16 cellular contexts compared by ENCODE assay signal in genomic region chr21:43868461-43868860, GRCh38. TPM values are rescaled to one million over a fixed set of nuclear protein-coding genes. Genes with fewer than 3 reads are reported as not detected.
DNase-seq lines count a peak whose midpoint lies in the region; ATAC-seq and TF ChIP-seq lines count a peak whose summit lies in the region.
"Had no signal": no experiment of that assay in that cellular context is flagged by ENCODE, and none has a peak within 500 bp of the region (broad histone marks: within the 10 kb centered on the region; RNA-seq: fewer than 3 reads in every experiment).

No MANE protein-coding gene starts in this region.

- H3K36me3 ChIP-seq in hepatocyte (replicated peaks; ENCODE audit: insufficient read depth, low read depth) (no peaks in the 10 kb centered on the region), stomach smooth muscle (ENCODE audit: control insufficient read depth in 2 of 2, insufficient read depth in 2 of 2, low read length in 2 of 2) (peaks cover 2 to 3% of the 10 kb centered on the region in 2 donors)
- H3K36me3 ChIP-seq: left lung had no signal

- H3K4me3 ChIP-seq in hepatocyte (no peak overlapping the region), stomach smooth muscle (ENCODE audit: low read length in 2 of 2) (no peak overlapping the region)
- H3K4me3 ChIP-seq: left lung had no signal

- no peaks in the 10 kb centered on the region for H3K9me3 Mint-ChIP-seq in activated naive CD4-positive, alpha-beta T cell treated with anti-CD3 and anti-CD28 coated beads, Interleukin-2, amount 50 U/mL, for 24 hours

- no peak for TF ChIP-seq CTCF in RWPE1 (conservative IDR thresholded peaks at IDR 0.05; ENCODE audit: low read depth)
- TF ChIP-seq CTCF in hepatocyte (IDR thresholded peaks at IDR 0.05; ENCODE audit: poor library complexity), result no peak

- peaks cover 58% of the 10 kb centered on the region for H3K4me1 Mint-ChIP-seq in activated naive CD4-positive, alpha-beta T cell treated with anti-CD3 and anti-CD28 coated beads, Interleukin-2, amount 50 U/mL, for 24 hours

- peak overlapping the region; percentile 23 for H3K27ac Mint-ChIP-seq in activated naive CD4-positive, alpha-beta T cell treated with anti-CD3 and anti-CD28 coated beads, Interleukin-2, amount 50 U/mL, for 24 hours

- no peaks in the 10 kb centered on the region for H3K27me3 Mint-ChIP-seq in activated naive CD4-positive, alpha-beta T cell treated with anti-CD3 and anti-CD28 coated beads, Interleukin-2, amount 50 U/mL, for 24 hours

- CTCF ChIA-PET in RWPE1 (lab: Yijun Ruan, JAX), result interaction anchor here (0.5 to 0.6 kb wide), 4 partner anchors 15 to 133 kb away, joined by 3 to 4 read pairs (median 3); no protein-coding TSS in a partner anchor

- POLR2A ChIA-PET in RWPE1 (lab: Yijun Ruan, JAX; ENCODE audit: low non-redundant PET), result no interaction called here

- peak overlapping the region; percentile 87 for H3K4me2 ChIP-seq in hepatocyte

- H4K20me1 ChIP-seq in hepatocyte (ENCODE audit: insufficient read depth, poor library complexity, severe bottlenecking), result peaks cover 37% of the 10 kb centered on the region

- H2AFZ ChIP-seq in hepatocyte, result no peak overlapping the region

- H3K27ac ChIP-seq in RWPE1 (peak overlapping the region; percentile 22; the same call in 1 of the 2 replicates), hepatocyte (peak overlapping the region; percentile 95), stomach smooth muscle (ENCODE audit: low read length) (peak overlapping the region; percentile 31)
- H3K27ac ChIP-seq: left lung had no signal

- peaks cover 12% of the 10 kb centered on the region for H3K36me3 Mint-ChIP-seq in activated naive CD4-positive, alpha-beta T cell treated with anti-CD3 and anti-CD28 coated beads, Interleukin-2, amount 50 U/mL, for 24 hours

- H3K9me2 ChIP-seq in hepatocyte (replicated peaks; ENCODE audit: insufficient read depth), result no peaks in the 10 kb centered on the region

- 89% methylated on average over 6 of the region's 6 CpGs for WGBS in hepatocyte (ENCODE audit: low lambda C conversion rate, missing lambda C conversion rate)

- H3K9ac ChIP-seq in stomach smooth muscle (ENCODE audit: low read length in 2 of 2), result no peak overlapping the region

- ATAC-seq in HG03135 (IDR thresholded peaks at IDR 0.05; ENCODE audit: unreplicated experiment), result no peak
- ATAC-seq: activated CD8-positive, alpha-beta memory T cell treated with anti-CD3 and anti-CD28 coated beads, Interleukin-2, amount 10 ng/mL, durations not matched to agents 7 days and 5 days; left lung; Panc1 had no signal

- no peak for DNase-seq in activated naive CD4-positive, alpha-beta T cell (lab: John Stamatoyannopoulos, UW)
- peak; percentile 62 for DNase-seq in RWPE1 (ENCODE audit: low spot score)
- DNase-seq in hepatocyte (ENCODE audit: low spot score), result no peak
- no peak for DNase-seq in GF-D8 (lab: John Stamatoyannopoulos, UW)
- DNase-seq in activated naive CD4-positive, alpha-beta T cell treated with anti-CD3 and anti-CD28 coated beads, Interleukin-2, amount 50 U/mL, for 16 hours, result no peak
- DNase-seq: activated CD8-positive, alpha-beta memory T cell treated with anti-CD3 and anti-CD28 coated beads, Interleukin-2, amount 10 ng/mL, durations not matched to agents 7 days and 5 days; amygdala; effector CD4-positive, alpha-beta T cell; head of caudate nucleus; KBM-7; NCI-H2171 had no signal

- H3K9me3 ChIP-seq in hepatocyte (ENCODE audit: low read depth) (no peaks in the 10 kb centered on the region), stomach smooth muscle (ENCODE audit: control insufficient read depth in 2 of 2, low read length in 2 of 2) (no peaks in the 10 kb centered on the region)
- H3K9me3 ChIP-seq: left lung had no signal

- H3K79me2 ChIP-seq in hepatocyte, result peaks cover 76% of the 10 kb centered on the region

- peaks cover 23% of the 10 kb centered on the region for H3K4me1 ChIP-seq in hepatocyte (ENCODE audit: insufficient read depth)
- H3K4me1 ChIP-seq in stomach smooth muscle (ENCODE audit: control insufficient read depth, insufficient read depth, low read length), result peaks cover 22% of the 10 kb centered on the region

- H3K27me3 ChIP-seq in hepatocyte, result no peaks in the 10 kb centered on the region
- no peaks in the 10 kb centered on the region for H3K27me3 ChIP-seq in stomach smooth muscle (ENCODE audit: control insufficient read depth in 1 of 2, insufficient read depth in 2 of 2, low read length in 2 of 2)

- H3K4me3 Mint-ChIP-seq in activated naive CD4-positive, alpha-beta T cell treated with anti-CD3 and anti-CD28 coated beads, Interleukin-2, amount 50 U/mL, for 24 hours, result peak overlapping the region; percentile 47

RNA-seq across cellular contexts. Expression of gene AGPAT3, which starts 3.4 kb away (rescaled TPM):
- 51.2 and 63.9 TPM in 2 replicates for total RNA-seq in hepatocyte
- polyA plus RNA-seq in hepatocyte, result 31.7 and 41.0 TPM in 2 replicates

Comparison
In these comparisons a context has a peak if more than half of its experiments do, and no peak if none do; other contexts are left out.
1. H3K27ac ChIP-seq: peak in every context shown above with its lines; median percentile 95 in hepatocyte; 31 in stomach smooth muscle; 22 in RWPE1.